20 cellular contexts compared by ENCODE assay signal in the genomic region with DNA sequence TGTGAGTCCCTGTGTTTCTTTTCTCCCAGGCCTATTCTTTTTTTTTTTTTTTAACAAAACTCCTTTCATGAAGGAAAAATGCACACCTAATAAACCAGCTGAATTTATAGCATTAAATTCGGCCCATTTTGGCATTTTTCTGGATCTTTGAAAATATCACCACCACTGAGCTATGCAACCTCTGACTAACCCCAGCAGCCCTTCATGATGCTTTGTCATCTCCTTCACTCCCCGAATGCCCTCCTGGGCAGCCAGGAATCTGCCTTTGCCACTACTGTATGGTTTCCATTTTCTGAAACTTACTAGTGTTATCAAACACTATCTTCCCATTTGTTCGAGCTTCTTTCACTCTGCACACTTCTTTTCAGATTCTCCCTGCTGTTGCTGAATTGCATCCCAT.
"Had no signal": no experiment of that assay in that cellular context is flagged by ENCODE, and none has a peak within 500 bp of the region (broad histone marks: within the 10 kb centered on the region; RNA-seq: fewer than 3 reads in every experiment).

No MANE protein-coding gene starts in this region.

- H3K27ac ChIP-seq: brain microvascular endothelial cell, epithelial cell of prostate, foreskin keratinocyte, lower lobe of right lung, tibial nerve had no signal

- H3K4me3 ChIP-seq: lower lobe of right lung, tibial nerve had no signal

- H3K4me3 Mint-ChIP-seq: activated naive CD4-positive, alpha-beta T cell treated with anti-CD3 and anti-CD28 coated beads, Interleukin-2, amount 10 ng/mL, durations not matched to agents 7 days and 5 days; activated naive CD8-positive, alpha-beta T cell treated with anti-CD3 and anti-CD28 coated beads, Interleukin-2, amount 50 U/mL, for 24 hours; endodermal cell; mesothelial cell of epicardium had no signal

- H3K36me3 Mint-ChIP-seq: activated naive CD4-positive, alpha-beta T cell treated with anti-CD3 and anti-CD28 coated beads, Interleukin-2, amount 10 ng/mL, durations not matched to agents 7 days and 5 days; mesothelial cell of epicardium had no signal

- H3K4me1 Mint-ChIP-seq: activated naive CD4-positive, alpha-beta T cell treated with anti-CD3 and anti-CD28 coated beads, Interleukin-2, amount 10 ng/mL, durations not matched to agents 7 days and 5 days; endodermal cell; mesothelial cell of epicardium had no signal

- H3K9me3 Mint-ChIP-seq: activated naive CD4-positive, alpha-beta T cell treated with anti-CD3 and anti-CD28 coated beads, Interleukin-2, amount 10 ng/mL, durations not matched to agents 7 days and 5 days; activated naive CD8-positive, alpha-beta T cell treated with anti-CD3 and anti-CD28 coated beads, Interleukin-2, amount 50 U/mL, for 24 hours; endodermal cell had no signal

- DNase-seq: activated CD4-positive, alpha-beta T cell treated with anti-CD3 and anti-CD28 coated beads for 1 hour; activated CD8-positive, alpha-beta memory T cell treated with anti-CD3 and anti-CD28 coated beads for 24 hours; activated CD8-positive, alpha-beta memory T cell treated with anti-CD3 and anti-CD28 coated beads, Interleukin-2, amount 50 U/mL, for 48 hours; activated effector memory CD4-positive, alpha-beta T cell treated with Interleukin-2 at 50 U/mL for 16 hours; activated naive CD4-positive, alpha-beta T cell treated with anti-CD3 and anti-CD28 coated beads, Interleukin-2, amount 10 ng/mL, durations not matched to agents 7 days and 5 days; activated T-cell treated with anti-CD3 and anti-CD28 coated beads, Interleukin-2, amount 50 U/mL, for 48 hours; brain microvascular endothelial cell; central memory CD4-positive, alpha-beta T cell; endodermal cell; foreskin keratinocyte; occipital lobe; stimulated activated CD4-positive, alpha-beta T cell treated with anti-CD3 and anti-CD28 coated beads, Interleukin-2, amount 100 ng/mL, for 24 hours; T-helper 9 cell had no signal

- H3K4me1 ChIP-seq: foreskin keratinocyte, lower lobe of right lung, tibial nerve had no signal

- H3K27ac Mint-ChIP-seq: activated naive CD4-positive, alpha-beta T cell treated with anti-CD3 and anti-CD28 coated beads, Interleukin-2, amount 10 ng/mL, durations not matched to agents 7 days and 5 days; activated naive CD8-positive, alpha-beta T cell treated with anti-CD3 and anti-CD28 coated beads, Interleukin-2, amount 50 U/mL, for 24 hours; endodermal cell; mesothelial cell of epicardium; progenitor cell of endocrine pancreas had no signal

- ATAC-seq: foreskin keratinocyte; stimulated activated naive CD8-positive, alpha-beta T cell treated with anti-CD3 and anti-CD28 coated beads, Interleukin-15, Interleukin-2, amounts not matched to agents 100 U/mL and 50 U/mL, for 24 hours had no signal

- H3K36me3 ChIP-seq: brain microvascular endothelial cell, lower lobe of right lung, tibial nerve had no signal
